In the genomic region with DNA sequence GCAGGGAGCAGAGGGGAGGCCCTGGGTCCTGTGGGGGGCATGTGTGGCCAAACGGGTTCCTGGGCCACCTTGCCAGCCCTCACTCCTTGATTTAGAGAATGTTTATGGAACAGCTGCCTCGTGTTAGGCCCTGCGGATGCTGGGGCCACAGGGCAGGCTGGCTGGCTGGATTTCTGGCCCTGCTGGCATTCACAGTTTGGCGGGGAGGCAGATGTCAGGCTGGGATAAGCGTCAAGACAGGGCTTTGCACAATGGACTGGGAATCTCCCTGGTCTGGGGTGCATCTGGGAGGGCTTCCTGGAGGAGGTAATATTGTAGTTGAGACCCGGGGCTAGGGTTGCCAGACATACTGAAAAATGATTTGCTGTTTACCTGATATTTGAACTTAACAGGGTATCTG, we compare ENCODE assay signal across 12 cellular contexts. TPM values are rescaled to one million over a fixed set of nuclear protein-coding genes. Genes with fewer than 3 reads are reported as not detected.
DNase-seq lines count a peak whose midpoint lies in the region; ATAC-seq and TF ChIP-seq lines count a peak whose summit lies in the region.
"Had no signal": no experiment of that assay in that cellular context is flagged by ENCODE, and none has a peak within 500 bp of the region (broad histone marks: within the 10 kb centered on the region; RNA-seq: fewer than 3 reads in every experiment).

No MANE protein-coding gene starts in this region.

- H3K79me2 ChIP-seq in mammary epithelial cell (ENCODE audit: insufficient read depth, low read length), result peaks cover 93% of the 10 kb centered on the region

- CTCF ChIA-PET in MCF 10A (lab: Yijun Ruan, JAX), result no interaction called here
- CTCF ChIA-PET in mammary epithelial cell (lab: Charles Lee; ENCODE audit: low non-redundant PET), result no interaction called here
- CTCF ChIA-PET in activated naive CD4-positive, alpha-beta T cell treated with anti-CD3 and anti-CD28 coated beads for 36 hours (lab: Charles Lee), result interaction anchor here (0.6 to 0.7 kb wide), 2 partner anchors 51 to 57 kb away, joined by 3 to 4 read pairs; no protein-coding TSS in a partner anchor

- DNase-seq in MCF 10A (ENCODE audit: unreplicated experiment) (no peak), mammary epithelial cell (no peak), dorsolateral prefrontal cortex (no peak), upper lobe of right lung (no peak), ureter (ENCODE audit: low spot score) (no peak)
- DNase-seq in activated naive CD4-positive, alpha-beta T cell treated with anti-CD3 and anti-CD28 coated beads for 36 hours, result no peak
- DNase-seq: DMS79; HCEC 1CT; psoas muscle; stimulated activated CD4-positive, alpha-beta T cell treated with anti-CD3 and anti-CD28 coated beads, Interleukin-4, amount 100 ng/mL, for 4 hours had no signal

- H3K4me2 ChIP-seq in mammary epithelial cell (ENCODE audit: insufficient read depth, low read depth, low read length), result no peak overlapping the region

- in situ Hi-C loops in mammary epithelial cell (cut with MboI; ENCODE audit: low sequenced_read_pairs in 2 of 2), result no loop called here

- H3K27me3 Mint-ChIP-seq in MCF 10A (ENCODE audit: insufficient read depth, unreplicated experiment) (no peaks in the 10 kb centered on the region), nephron (ENCODE audit: low read depth) (no peaks in the 10 kb centered on the region)
- no peaks in the 10 kb centered on the region for H3K27me3 Mint-ChIP-seq in activated naive CD4-positive, alpha-beta T cell treated with anti-CD3 and anti-CD28 coated beads for 36 hours (ENCODE audit: low read depth)

- no peaks in the 10 kb centered on the region for H4K20me1 ChIP-seq in mammary epithelial cell (ENCODE audit: insufficient read depth, low read length)

- H3K4me3 Mint-ChIP-seq in MCF 10A (ENCODE audit: unreplicated experiment), result no peak overlapping the region
- H3K4me3 Mint-ChIP-seq in nephron, result peak overlapping the region; percentile 42 to 68 (median 51)
- H3K4me3 Mint-ChIP-seq in activated naive CD4-positive, alpha-beta T cell treated with anti-CD3 and anti-CD28 coated beads for 36 hours, result no peak overlapping the region

- peaks cover 31% of the 10 kb centered on the region for H3K4me1 ChIP-seq in mammary epithelial cell (ENCODE audit: insufficient read depth, low read length)
- no peaks in the 10 kb centered on the region for H3K4me1 ChIP-seq in upper lobe of right lung
- H3K4me1 ChIP-seq: psoas muscle had no signal

- H3K9me3 ChIP-seq in mammary epithelial cell (replicated peaks; ENCODE audit: insufficient read depth, low read length), result no peaks in the 10 kb centered on the region
- H3K9me3 ChIP-seq in upper lobe of right lung, result no peaks in the 10 kb centered on the region
- H3K9me3 ChIP-seq: psoas muscle had no signal

- ATAC-seq in upper lobe of right lung, result no peak
- no peak for ATAC-seq in GM21447 (IDR thresholded peaks at IDR 0.05; ENCODE audit: unreplicated experiment)
- ATAC-seq: psoas muscle had no signal

- no peak overlapping the region for H3K9ac ChIP-seq in mammary epithelial cell (ENCODE audit: insufficient read depth, low read length)

- H3K27ac Mint-ChIP-seq in MCF 10A (ENCODE audit: low read depth, unreplicated experiment), result peak overlapping the region; percentile 84
- peak overlapping the region; percentile 90 to 97 (median 94) for H3K27ac Mint-ChIP-seq in nephron
- no peak overlapping the region for H3K27ac Mint-ChIP-seq in activated naive CD4-positive, alpha-beta T cell treated with anti-CD3 and anti-CD28 coated beads for 36 hours

- peaks cover 5% of the 10 kb centered on the region for H3K36me3 Mint-ChIP-seq in MCF 10A (ENCODE audit: insufficient read depth, unreplicated experiment)
- no peaks in the 10 kb centered on the region for H3K36me3 Mint-ChIP-seq in nephron (ENCODE audit: low read depth)
- no peaks in the 10 kb centered on the region for H3K36me3 Mint-ChIP-seq in activated naive CD4-positive, alpha-beta T cell treated with anti-CD3 and anti-CD28 coated beads for 36 hours (ENCODE audit: low read depth)

- H3K36me3 ChIP-seq in mammary epithelial cell (ENCODE audit: insufficient read depth, low read length) (no peaks in the 10 kb centered on the region), upper lobe of right lung (no peaks in the 10 kb centered on the region)

- TF ChIP-seq CTCF in MCF 10A (IDR thresholded peaks at IDR 0.05; ENCODE audit: unreplicated experiment) (no peak), mammary epithelial cell (conservative IDR thresholded peaks at IDR 0.05 in 1 of 2, IDR thresholded peaks at IDR 0.05 in 1 of 2; ENCODE audit: extremely low read depth in 1 of 2, insufficient read depth in 1 of 2, low read depth in 1 of 2, low read length in 2 of 2) (no peak), dorsolateral prefrontal cortex (IDR thresholded peaks at IDR 0.05 in 54 of 56, conservative IDR thresholded peaks at IDR 0.05 in 2 of 56; ENCODE audit: low read depth in 1 of 56, partially characterized antibody in 56 of 56) (no peak), nephron (IDR thresholded peaks at IDR 0.05; ENCODE audit: unreplicated experiment in 3 of 3) (no peak), upper lobe of right lung (IDR thresholded peaks at IDR 0.05) (no peak)

- intact Hi-C loops in MCF 10A (cut with micrococcal nuclease), result no loop called here
- intact Hi-C loops in mammary epithelial cell (cut with micrococcal nuclease), result no loop called here
- intact Hi-C loops in dorsolateral prefrontal cortex (cut with DNase I), result no loop called here
- intact Hi-C loops in upper lobe of right lung (cut with DNase I), result no loop called here
- intact Hi-C loops in activated naive CD4-positive, alpha-beta T cell treated with anti-CD3 and anti-CD28 coated beads for 36 hours (cut with micrococcal nuclease), result no loop called here

- dilution Hi-C loops in mammary epithelial cell (cut with HindIII; ENCODE audit: low sequenced_read_pairs), result loop anchor here (5.0 kb wide), 2 partner anchors 76 to 99 kb away; no protein-coding TSS in a partner anchor

- BruUV-seq in MCF 10A (replicated peaks; lab: Mats Ljungman, UMichigan) (no TSS peak), mammary epithelial cell (replicated peaks; lab: Mats Ljungman, UMichigan) (no TSS peak)

- no peak overlapping the region for H3K27ac ChIP-seq in mammary epithelial cell (ENCODE audit: insufficient read depth, low read depth, low read length)
- peak overlapping the region in 58 of 59 donors; percentile 22 to 98 (median 90) for H3K27ac ChIP-seq in dorsolateral prefrontal cortex
- H3K27ac ChIP-seq in upper lobe of right lung, result peak overlapping the region; percentile 36
- H3K27ac ChIP-seq: psoas muscle had no signal

- WGBS in mammary epithelial cell (ENCODE audit: low coverage, missing lambda C conversion rate), result 69% methylated on average over 3 of the region's 6 CpGs

- H3K9me3 Mint-ChIP-seq in MCF 10A (ENCODE audit: unreplicated experiment), result no peaks in the 10 kb centered on the region
- no peaks in the 10 kb centered on the region for H3K9me3 Mint-ChIP-seq in nephron
- H3K9me3 Mint-ChIP-seq in activated naive CD4-positive, alpha-beta T cell treated with anti-CD3 and anti-CD28 coated beads for 36 hours, result no peaks in the 10 kb centered on the region

- no peak overlapping the region for H2AFZ ChIP-seq in mammary epithelial cell (ENCODE audit: low read depth, low read length)

- no peaks in the 10 kb centered on the region for H3K27me3 ChIP-seq in mammary epithelial cell (ENCODE audit: insufficient read depth, low read length)
- no peaks in the 10 kb centered on the region for H3K27me3 ChIP-seq in dorsolateral prefrontal cortex
- no peaks in the 10 kb centered on the region for H3K27me3 ChIP-seq in upper lobe of right lung

- POLR2A ChIA-PET in MCF 10A (lab: Yijun Ruan, JAX), result no interaction called here

- H3K4me3 ChIP-seq in mammary epithelial cell (replicated peaks in 1 of 3; ENCODE audit: insufficient read depth in 1 of 3, low read depth in 2 of 3, low read length in 3 of 3) (no peak overlapping the region), dorsolateral prefrontal cortex (peak overlapping the region in 38 of 59 donors; percentile 1 to 55 (median 34)), upper lobe of right lung (no peak overlapping the region)
- H3K4me3 ChIP-seq: psoas muscle had no signal

- H3K4me1 Mint-ChIP-seq in MCF 10A (ENCODE audit: insufficient read depth, unreplicated experiment) (peaks cover 16% of the 10 kb centered on the region), nephron (peaks cover 50% of the 10 kb centered on the region)
- H3K4me1 Mint-ChIP-seq in activated naive CD4-positive, alpha-beta T cell treated with anti-CD3 and anti-CD28 coated beads for 36 hours (ENCODE audit: low read depth), result peaks cover 2% of the 10 kb centered on the region

RNA-seq across cellular contexts. Expression of gene NCS1, which starts 13.8 kb away (rescaled TPM):
- 27.8 and 41.3 TPM in 2 replicates for total RNA-seq in MCF 10A (2022)
- 10 to 100 TPM; 76.5 to 85.4 TPM for total RNA-seq in mammary epithelial cell
- polyA plus RNA-seq in mammary epithelial cell, result 59.8 TPM
- polyA minus RNA-seq in mammary epithelial cell, result 53.3 TPM
- total RNA-seq in dorsolateral prefrontal cortex, result 100 to 1,000 TPM; 134 to 718 (median 501) TPM
- total RNA-seq in upper lobe of right lung, result 5.7 TPM
- total RNA-seq in activated naive CD4-positive, alpha-beta T cell treated with anti-CD3 and anti-CD28 coated beads for 36 hours, result 10 to 100 TPM; 22.4 to 23.3 TPM
- total RNA-seq in ureter, result 54.6 TPM

Comparison
In these comparisons a context has a peak if more than half of its experiments do, and no peak if none do; other contexts are left out.
1. H3K4me3 Mint-ChIP-seq: peak in nephron (3 of 3); none in MCF 10A (single experiment) and activated naive CD4-positive, alpha-beta T cell treated with anti-CD3 and anti-CD28 coated beads for 36 hours (single experiment).
2. H3K4me3 ChIP-seq: peak in dorsolateral prefrontal cortex (38 of 59); none in mammary epithelial cell (0 of 3) and upper lobe of right lung (single experiment).